ENCODE assay signal across 22 cellular contexts in the genomic region with DNA sequence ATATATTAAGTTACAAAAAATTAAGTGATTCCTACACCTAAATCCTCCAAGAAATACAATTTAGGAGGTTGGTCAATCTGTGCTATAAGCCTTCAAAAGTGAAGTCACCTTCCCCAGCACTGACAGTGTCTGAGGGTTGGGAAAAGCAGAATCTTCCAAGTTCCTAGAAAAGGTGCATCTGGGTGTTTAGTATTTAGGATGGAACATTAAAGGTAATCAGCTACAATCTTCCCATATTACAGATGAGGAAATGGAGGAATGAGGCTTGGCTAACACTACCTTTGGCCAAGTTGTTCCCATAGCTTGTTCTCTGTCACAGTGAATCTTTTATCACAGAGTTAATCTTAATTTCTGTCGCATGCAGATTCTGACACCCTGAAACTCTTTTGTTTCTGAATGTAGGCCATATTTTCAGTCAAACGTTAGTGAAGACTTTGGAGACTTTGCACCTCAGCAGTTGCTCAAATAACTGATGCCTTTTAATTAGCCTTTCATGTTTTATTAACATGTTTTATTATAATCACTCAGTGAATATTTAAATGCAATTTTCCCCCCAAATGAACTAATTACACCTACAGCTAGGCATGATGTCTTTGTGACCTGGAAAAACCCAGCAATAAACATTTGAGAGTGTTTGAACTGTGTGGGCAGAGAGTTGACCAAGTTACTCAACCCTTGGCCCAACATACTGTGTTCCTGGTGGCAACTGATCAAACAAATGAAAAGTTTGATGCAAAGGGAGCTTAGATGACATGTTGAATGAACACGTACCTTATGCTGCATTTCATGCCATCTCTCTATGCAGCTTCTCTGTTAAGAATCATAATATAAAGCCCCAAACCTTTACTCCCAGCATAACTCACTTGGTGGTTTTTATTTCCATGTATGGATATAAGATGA. TPM values are rescaled to one million over a fixed set of nuclear protein-coding genes. Genes with fewer than 3 reads are reported as not detected.
A peak's percentile ranks its signal among the peaks of the same experiment; 100 is the strongest.
DNase-seq lines count a peak whose midpoint lies in the region; ATAC-seq and TF ChIP-seq lines count a peak whose summit lies in the region.
"Had no signal": no experiment of that assay in that cellular context is flagged by ENCODE, and none has a peak within 500 bp of the region (broad histone marks: within the 10 kb centered on the region; RNA-seq: fewer than 3 reads in every experiment).

No MANE protein-coding gene starts in this region.

- ATAC-seq in SK-N-SH treated with all-trans-retinoic acid at 6 μM for 48 hours (no peak), mucosa of descending colon (peak; percentile 59), upper lobe of right lung (peak; percentile 86), GM18505 (IDR thresholded peaks at IDR 0.05; ENCODE audit: unreplicated experiment) (no peak)
- ATAC-seq: T-helper 17 cell had no signal

- 93% methylated on average over 3 of the region's 3 CpGs for WGBS in SK-N-SH (ENCODE audit: low lambda C conversion rate)

- no peak overlapping the region for H3K4me3 ChIP-seq in SK-N-SH (ENCODE audit: low read depth in 2 of 2, low read length in 1 of 2)
- H3K4me3 ChIP-seq in mucosa of descending colon, result no peak overlapping the region
- no peak overlapping the region for H3K4me3 ChIP-seq in upper lobe of right lung
- H3K4me3 ChIP-seq: BLaER1 treated with 17β-estradiol and CSF1 and Interleukin-3, amounts not matched to agents 10 nM and 100 nM; right atrium auricular region; tibial nerve had no signal

- peak overlapping the region in 1 of 2 experiments; percentile 63; a peak in 2 of 4 replicates for H3K27ac ChIP-seq in SK-N-SH (ENCODE audit: low read depth in 2 of 2, low read length in 1 of 2)
- peak overlapping the region; percentile 2 for H3K27ac ChIP-seq in upper lobe of right lung
- H3K27ac ChIP-seq: neutrophil, tibial nerve had no signal

- intact Hi-C loops in mucosa of descending colon (cut with DNase I, micrococcal nuclease) (no loop called here), upper lobe of right lung (cut with DNase I) (no loop called here)

- CTCF ChIA-PET in SK-N-SH (lab: Yijun Ruan, JAX), result interaction anchor here (0.9 kb wide), 1 partner anchor 19 kb away, joined by 4 read pairs; no protein-coding TSS in a partner anchor

- H3K27me3 ChIP-seq in SK-N-SH (ENCODE audit: insufficient read depth) (no peaks in the 10 kb centered on the region), upper lobe of right lung (no peaks in the 10 kb centered on the region)
- H3K27me3 ChIP-seq: BLaER1 treated with 17β-estradiol and CSF1 and Interleukin-3, amounts not matched to agents 10 nM and 100 nM; right atrium auricular region; tibial nerve had no signal

- no peaks in the 10 kb centered on the region for H3K9me2 ChIP-seq in SK-N-SH

- POLR2A ChIA-PET in SK-N-SH (lab: Yijun Ruan, JAX), result no interaction called here

- peaks cover 100% of the 10 kb centered on the region for H3F3A ChIP-seq in SK-N-SH (replicated peaks; ENCODE audit: insufficient read depth)

- TF ChIP-seq CTCF in SK-N-SH (IDR thresholded peaks at IDR 0.05) (no peak), mucosa of descending colon (IDR thresholded peaks at IDR 0.05) (no peak), upper lobe of right lung (IDR thresholded peaks at IDR 0.05) (no peak)

- H2AFZ ChIP-seq in SK-N-SH (ENCODE audit: low read depth), result no peak overlapping the region

- H3K9ac ChIP-seq in SK-N-SH, result no peak overlapping the region
- H3K9ac ChIP-seq: BLaER1 treated with 17β-estradiol and CSF1 and Interleukin-3, amounts not matched to agents 10 nM and 100 nM had no signal

- H3K9me3 ChIP-seq in SK-N-SH, result no peaks in the 10 kb centered on the region
- H3K9me3 ChIP-seq in mucosa of descending colon, result no peaks in the 10 kb centered on the region
- H3K9me3 ChIP-seq in upper lobe of right lung, result no peaks in the 10 kb centered on the region
- H3K9me3 ChIP-seq: BLaER1 treated with 17β-estradiol and CSF1 and Interleukin-3, amounts not matched to agents 10 nM and 100 nM; neutrophil; right atrium auricular region; tibial nerve had no signal

- no peak for TF ChIP-seq RAD21 in SK-N-SH (IDR thresholded peaks at IDR 0.05; ENCODE audit: low read length)

- peak overlapping the region; percentile 10; the same call in 1 of the 2 replicates for H3K4me2 ChIP-seq in SK-N-SH
- H3K4me2 ChIP-seq: BLaER1 treated with 17β-estradiol and CSF1 and Interleukin-3, amounts not matched to agents 10 nM and 100 nM had no signal

- H3K4me1 ChIP-seq in SK-N-SH (ENCODE audit: control insufficient read depth in 1 of 2, insufficient read depth in 2 of 2, low read depth in 1 of 2, low read length in 1 of 2), result peaks cover 0 to 36% of the 10 kb centered on the region in 2 experiments; a peak in 2 of 4 replicates
- H3K4me1 ChIP-seq in mucosa of descending colon (ENCODE audit: low read depth), result no peaks in the 10 kb centered on the region
- H3K4me1 ChIP-seq in upper lobe of right lung, result no peaks in the 10 kb centered on the region
- H3K4me1 ChIP-seq: right atrium auricular region, tibial nerve had no signal

- H3K36me3 ChIP-seq in SK-N-SH (replicated peaks in 1 of 2; ENCODE audit: control insufficient read depth in 1 of 2, insufficient read depth in 2 of 2, low read length in 1 of 2) (peaks cover 71 to 98% of the 10 kb centered on the region in 2 experiments), mucosa of descending colon (ENCODE audit: low read depth) (no peaks in the 10 kb centered on the region), upper lobe of right lung (peaks cover 25% of the 10 kb centered on the region)
- H3K36me3 ChIP-seq: neutrophil had no signal

- peaks cover 83% of the 10 kb centered on the region for H4K20me1 ChIP-seq in SK-N-SH (ENCODE audit: insufficient read depth)

- TF ChIP-seq POLR2A in GM18505 (IDR thresholded peaks at IDR 0.05; ENCODE audit: borderline replicate concordance, extremely low read depth, insufficient read depth, insufficient read length), result no peak

- DNase-seq in SK-N-SH (no peak), fibroblast of peridontal ligament (ENCODE audit: extremely low read depth) (peak; percentile 54), mucosa of descending colon (no peak), upper lobe of right lung (no peak), RKO (ENCODE audit: low spot score) (no peak), GOT3 (lab: John Stamatoyannopoulos, UW) (no peak)
- DNase-seq: 8988T; activated B cell treated with CpG ODN at 0.5 μM for 24 hours; activated CD4-positive, alpha-beta memory T cell treated with anti-CD3 and anti-CD28 coated beads for 36 hours; activated naive CD4-positive, alpha-beta T cell; activated T-cell treated with anti-CD3 and anti-CD28 coated beads for 4 hours; NCI-H1417; NCI-H69; SIG-M5; stimulated activated naive CD4-positive, alpha-beta T cell; T-helper 17 cell had no signal

- H3K79me2 ChIP-seq in SK-N-SH (ENCODE audit: insufficient read depth), result peaks cover 94% of the 10 kb centered on the region

- TF ChIP-seq EP300 in SK-N-SH (IDR thresholded peaks at IDR 0.05; ENCODE audit: borderline replicate concordance in 1 of 2, low read depth in 1 of 2, low read length in 1 of 2), result no peak

TF ChIP-seq in SK-N-SH, 30 proteins besides CTCF, POLR2A, EP300 and RAD21:
- TF ChIP-seq NRF1 (IDR thresholded peaks at IDR 0.05; ENCODE audit: low read depth, low read length), result no peak
- TF ChIP-seq, protein P1, sequence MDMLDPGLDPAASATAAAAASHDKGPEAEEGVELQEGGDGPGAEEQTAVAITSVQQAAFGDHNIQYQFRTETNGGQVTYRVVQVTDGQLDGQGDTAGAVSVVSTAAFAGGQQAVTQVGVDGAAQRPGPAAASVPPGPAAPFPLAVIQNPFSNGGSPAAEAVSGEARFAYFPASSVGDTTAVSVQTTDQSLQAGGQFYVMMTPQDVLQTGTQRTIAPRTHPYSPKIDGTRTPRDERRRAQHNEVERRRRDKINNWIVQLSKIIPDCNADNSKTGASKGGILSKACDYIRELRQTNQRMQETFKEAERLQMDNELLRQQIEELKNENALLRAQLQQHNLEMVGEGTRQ (IDR thresholded peaks at IDR 0.05; ENCODE audit: borderline replicate concordance, low read depth, low read length), result no peak

TF ChIP-seq in SK-N-SH treated with all-trans-retinoic acid at 6 μM for 48 hours, 23 proteins besides CTCF, POLR2A, EP300 and RAD21 (continues in another document):
- no peak for TF ChIP-seq CSDC2 (CRISPR knock-in tag; IDR thresholded peaks at IDR 0.05)
- TF ChIP-seq ZFP30 (CRISPR knock-in tag; IDR thresholded peaks at IDR 0.05), result no peak
- TF ChIP-seq ESRRG (CRISPR knock-in tag; IDR thresholded peaks at IDR 0.05), result no peak
- no peak for TF ChIP-seq ZNF565 (CRISPR knock-in tag; conservative IDR thresholded peaks at IDR 0.05; ENCODE audit: low read depth)
- TF ChIP-seq, protein P2, sequence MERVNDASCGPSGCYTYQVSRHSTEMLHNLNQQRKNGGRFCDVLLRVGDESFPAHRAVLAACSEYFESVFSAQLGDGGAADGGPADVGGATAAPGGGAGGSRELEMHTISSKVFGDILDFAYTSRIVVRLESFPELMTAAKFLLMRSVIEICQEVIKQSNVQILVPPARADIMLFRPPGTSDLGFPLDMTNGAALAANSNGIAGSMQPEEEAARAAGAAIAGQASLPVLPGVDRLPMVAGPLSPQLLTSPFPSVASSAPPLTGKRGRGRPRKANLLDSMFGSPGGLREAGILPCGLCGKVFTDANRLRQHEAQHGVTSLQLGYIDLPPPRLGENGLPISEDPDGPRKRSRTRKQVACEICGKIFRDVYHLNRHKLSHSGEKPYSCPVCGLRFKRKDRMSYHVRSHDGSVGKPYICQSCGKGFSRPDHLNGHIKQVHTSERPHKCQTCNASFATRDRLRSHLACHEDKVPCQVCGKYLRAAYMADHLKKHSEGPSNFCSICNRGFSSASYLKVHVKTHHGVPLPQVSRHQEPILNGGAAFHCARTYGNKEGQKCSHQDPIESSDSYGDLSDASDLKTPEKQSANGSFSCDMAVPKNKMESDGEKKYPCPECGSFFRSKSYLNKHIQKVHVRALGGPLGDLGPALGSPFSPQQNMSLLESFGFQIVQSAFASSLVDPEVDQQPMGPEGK (CRISPR knock-in tag; IDR thresholded peaks at IDR 0.05; ENCODE audit: borderline replicate concordance), result no peak
- no peak for TF ChIP-seq BACH2 (CRISPR knock-in tag; IDR thresholded peaks at IDR 0.05; ENCODE audit: borderline replicate concordance)
- no peak for TF ChIP-seq OSR1 (CRISPR knock-in tag; IDR thresholded peaks at IDR 0.05)

RNA-seq across cellular contexts. Expression of a gene that starts 17.6 kb away (rescaled TPM):
- 1,637 and 1,671 TPM in 2 replicates for polyA plus RNA-seq in SK-N-SH (2012; rRNA removed)
- polyA plus RNA-seq in SK-N-SH (2012; cell fraction: cytosol; rRNA removed), result 978 and 1,254 TPM in 2 replicates
- polyA plus RNA-seq in SK-N-SH (2012; cell fraction: nucleus; rRNA removed), result 2,323 and 4,066 TPM in 2 replicates
- total RNA-seq in mucosa of descending colon (1,000 to 10,000 TPM in 1 of 3 donors, 100 to 1,000 TPM in 1, 10 to 100 TPM in 1; 30.3 to 1,060 (median 208) TPM), upper lobe of right lung (955 TPM)
- total RNA-seq: activated B cell treated with CpG ODN at 0.5 μM for 24 hours had no signal

Comparison
In these comparisons a context has a peak if more than half of its experiments do, and no peak if none do; other contexts are left out.
1. ATAC-seq: peak in mucosa of descending colon (single experiment) and upper lobe of right lung (single experiment); none in SK-N-SH treated with all-trans-retinoic acid at 6 μM for 48 hours (single experiment) and GM18505 (single experiment).